In genomic region chr12:106893451-106893850, GRCh38 we compare ENCODE assay signal across 19 cellular contexts.
"Had no signal": no experiment of that assay in that cellular context is flagged by ENCODE, and none has a peak within 500 bp of the region (broad histone marks: within the 10 kb centered on the region; RNA-seq: fewer than 3 reads in every experiment).

No MANE protein-coding gene starts in this region.

- H3K36me3 Mint-ChIP-seq: activated naive CD8-positive, alpha-beta T cell treated with anti-CD3 and anti-CD28 coated beads, Interleukin-2, amount 10 ng/mL, durations not matched to agents 7 days and 5 days; memory B cell; natural killer cell; stimulated activated naive B cell treated with anti-CD40 and anti-IgM and Interleukin-4, amounts not matched to agents 10 μg/mL and 1 μg/mL and 100 μg/mL, for 72 hours had no signal

- DNase-seq: activated CD4-positive, alpha-beta T cell treated with anti-CD3 and anti-CD28 coated beads, Interleukin-2, amount 50 U/mL, for 1 hour; activated CD8-positive, alpha-beta memory T cell treated with anti-CD3 and anti-CD28 coated beads for 24 hours; activated naive CD8-positive, alpha-beta T cell treated with anti-CD3 and anti-CD28 coated beads, Interleukin-2, amount 10 ng/mL, durations not matched to agents 7 days and 5 days; anterior cingulate cortex; endodermal cell; erythroblast; hypothalamus; kidney glomerular epithelial cell; left ventricle myocardium superior; natural killer cell; posterior cingulate gyrus; stimulated activated CD4-positive, alpha-beta T cell treated with anti-CD3 and anti-CD28 coated beads, Interleukin-4, amount 100 ng/mL, for 1 hour; stimulated activated naive B cell treated with anti-CD40 and anti-IgM and Interleukin-4, amounts not matched to agents 10 μg/mL and 1 μg/mL and 100 μg/mL, for 72 hours; tibial artery had no signal

- H3K4me3 ChIP-seq: tibial artery, vagina had no signal

- H3K27me3 ChIP-seq: tibial artery, vagina had no signal

- H3K9me3 Mint-ChIP-seq: activated naive CD8-positive, alpha-beta T cell treated with anti-CD3 and anti-CD28 coated beads, Interleukin-2, amount 10 ng/mL, durations not matched to agents 7 days and 5 days; activated T-helper 1 cell treated with anti-CD3 and anti-CD28 coated beads, Interleukin-12 subunit alpha, Interleukin-12 subunit beta, Interleukin-2, Interleukin-4 antibody, amounts not matched to agents 30 ng/mL and 10 ng/mL and 1 ng/mL, durations not matched to agents 14 hours and 24 hours and 36 hours; endodermal cell had no signal

- H3K27ac ChIP-seq: neutrophil, tibial artery, vagina had no signal

- H3K27ac Mint-ChIP-seq: activated naive CD8-positive, alpha-beta T cell treated with anti-CD3 and anti-CD28 coated beads, Interleukin-2, amount 10 ng/mL, durations not matched to agents 7 days and 5 days; activated T-helper 1 cell treated with anti-CD3 and anti-CD28 coated beads, Interleukin-12 subunit alpha, Interleukin-12 subunit beta, Interleukin-2, Interleukin-4 antibody, amounts not matched to agents 30 ng/mL and 10 ng/mL and 1 ng/mL, durations not matched to agents 14 hours and 24 hours and 36 hours; endodermal cell; memory B cell; natural killer cell; stimulated activated naive B cell treated with anti-CD40 and anti-IgM and Interleukin-4, amounts not matched to agents 10 μg/mL and 1 μg/mL and 100 μg/mL, for 72 hours; T-helper 2 cell treated with Interferon-gamma antibody and Interleukin-4, amounts not matched to agents 5 μg/mL and 100 μg/mL, for 36 hours had no signal

- H3K4me1 Mint-ChIP-seq: memory B cell; stimulated activated naive B cell treated with anti-CD40 and anti-IgM and Interleukin-4, amounts not matched to agents 10 μg/mL and 1 μg/mL and 100 μg/mL, for 72 hours had no signal

- H3K4me1 ChIP-seq: tibial artery, vagina had no signal

- H3K9me3 ChIP-seq: neutrophil, tibial artery, vagina had no signal

- H3K36me3 ChIP-seq: neutrophil, vagina had no signal

- ATAC-seq: left ventricle myocardium superior; natural killer cell; stimulated activated naive B cell treated with anti-CD40 and anti-IgM and Interleukin-4, amounts not matched to agents 10 μg/mL and 1 μg/mL and 100 μg/mL, for 72 hours had no signal

- H3K4me3 Mint-ChIP-seq: activated naive CD8-positive, alpha-beta T cell treated with anti-CD3 and anti-CD28 coated beads, Interleukin-2, amount 10 ng/mL, durations not matched to agents 7 days and 5 days; activated T-helper 1 cell treated with anti-CD3 and anti-CD28 coated beads, Interleukin-12 subunit alpha, Interleukin-12 subunit beta, Interleukin-2, Interleukin-4 antibody, amounts not matched to agents 30 ng/mL and 10 ng/mL and 1 ng/mL, durations not matched to agents 14 hours and 24 hours and 36 hours; endodermal cell; memory B cell; natural killer cell; stimulated activated naive B cell treated with anti-CD40 and anti-IgM and Interleukin-4, amounts not matched to agents 10 μg/mL and 1 μg/mL and 100 μg/mL, for 72 hours; T-helper 2 cell treated with Interferon-gamma antibody and Interleukin-4, amounts not matched to agents 5 μg/mL and 100 μg/mL, for 36 hours had no signal
